8 cellular contexts compared by ENCODE assay signal in the genomic region with DNA sequence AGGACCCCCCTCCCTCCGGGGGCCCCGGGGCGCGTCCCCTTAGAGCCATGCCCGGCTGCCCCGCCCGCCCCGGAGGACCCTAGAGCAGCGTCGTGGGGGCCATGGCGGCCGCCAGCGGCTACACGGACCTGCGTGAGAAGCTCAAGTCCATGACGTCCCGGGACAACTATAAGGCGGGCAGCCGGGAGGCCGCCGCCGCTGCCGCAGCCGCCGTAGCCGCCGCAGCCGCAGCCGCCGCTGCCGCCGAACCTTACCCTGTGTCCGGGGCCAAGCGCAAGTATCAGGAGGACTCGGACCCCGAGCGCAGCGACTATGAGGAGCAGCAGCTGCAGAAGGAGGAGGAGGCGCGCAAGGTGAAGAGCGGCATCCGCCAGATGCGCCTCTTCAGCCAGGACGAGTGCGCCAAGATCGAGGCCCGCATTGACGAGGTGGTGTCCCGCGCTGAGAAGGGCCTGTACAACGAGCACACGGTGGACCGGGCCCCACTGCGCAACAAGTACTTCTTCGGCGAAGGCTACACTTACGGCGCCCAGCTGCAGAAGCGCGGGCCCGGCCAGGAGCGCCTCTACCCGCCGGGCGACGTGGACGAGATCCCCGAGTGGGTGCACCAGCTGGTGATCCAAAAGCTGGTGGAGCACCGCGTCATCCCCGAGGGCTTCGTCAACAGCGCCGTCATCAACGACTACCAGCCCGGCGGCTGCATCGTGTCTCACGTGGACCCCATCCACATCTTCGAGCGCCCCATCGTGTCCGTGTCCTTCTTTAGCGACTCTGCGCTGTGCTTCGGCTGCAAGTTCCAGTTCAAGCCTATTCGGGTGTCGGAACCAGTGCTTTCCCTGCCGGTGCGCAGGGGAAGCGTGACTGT. TPM values are rescaled to one million over a fixed set of nuclear protein-coding genes. Genes with fewer than 3 reads are reported as not detected.
DNase-seq lines count a peak whose midpoint lies in the region; ATAC-seq and TF ChIP-seq lines count a peak whose summit lies in the region.

No MANE protein-coding gene starts in this region.

- H3K4me1 ChIP-seq in Peyer's patch (peaks cover 0 to 57% (median 20%) of the 10 kb centered on the region in 4 donors), parathyroid adenoma (peaks cover 39% of the 10 kb centered on the region), tibial nerve (peaks cover 0 to 63% (median 46%) of the 10 kb centered on the region in 4 donors)

- peak overlapping the region; percentile 99 for H3K4me2 ChIP-seq in parathyroid adenoma (ENCODE audit: low read length)

- peak overlapping the region; percentile 40 for H3K9ac ChIP-seq in parathyroid adenoma

- CTCF ChIA-PET in HEK293T (lab: Yijun Ruan, JAX), result interaction anchor here (0.5 to 2.3 kb wide), 4 partner anchors 9 to 43 kb away, joined by 3 to 11 read pairs (median 4); no protein-coding TSS in a partner anchor
- CTCF ChIA-PET in activated naive CD4-positive, alpha-beta T cell treated with anti-CD3 and anti-CD28 coated beads, Interleukin-2, amount 10 ng/mL, durations not matched to agents 7 days and 5 days (lab: Charles Lee), result interaction anchor here (1.0 to 1.8 kb wide), 4 partner anchors 18 to 42 kb away, joined by 3 read pairs; no protein-coding TSS in a partner anchor

- no peak for TF ChIP-seq EP300 in tibial nerve (IDR thresholded peaks at IDR 0.05)

- H3K27ac ChIP-seq in Peyer's patch (peak overlapping the region; percentile 95 to 99 (median 98)), parathyroid adenoma (peak overlapping the region; percentile 98), tibial nerve (peak overlapping the region; percentile 87 to 100 (median 98))

- H3K4me3 ChIP-seq in Peyer's patch (peak overlapping the region; percentile 89 to 96 (median 90)), parathyroid adenoma (ENCODE audit: low read depth, low read length) (peak overlapping the region; percentile 90), tibial nerve (peak overlapping the region; percentile 82 to 98 (median 90))

- H3K9me3 Mint-ChIP-seq in activated naive CD4-positive, alpha-beta T cell treated with anti-CD3 and anti-CD28 coated beads, Interleukin-2, amount 10 ng/mL, durations not matched to agents 7 days and 5 days, result no peaks in the 10 kb centered on the region

- no peaks in the 10 kb centered on the region for H3K27me3 Mint-ChIP-seq in activated naive CD4-positive, alpha-beta T cell treated with anti-CD3 and anti-CD28 coated beads, Interleukin-2, amount 10 ng/mL, durations not matched to agents 7 days and 5 days

- 1% methylated on average over 18 to 58 of the region's 91 CpGs for WGBS in tibial nerve, 2 donors

- H3K9me3 ChIP-seq in Peyer's patch (no peaks in the 10 kb centered on the region), parathyroid adenoma (ENCODE audit: control insufficient read depth, low read length) (no peaks in the 10 kb centered on the region), tibial nerve (no peaks in the 10 kb centered on the region)

- peak overlapping the region; percentile 97 for H2AFZ ChIP-seq in parathyroid adenoma

- H3K27me3 ChIP-seq in Peyer's patch (no peaks in the 10 kb centered on the region), parathyroid adenoma (ENCODE audit: control insufficient read depth, insufficient read depth, low read length) (no peaks in the 10 kb centered on the region), tibial nerve (no peaks in the 10 kb centered on the region)

- H3K79me2 ChIP-seq in parathyroid adenoma, result peaks cover 51% of the 10 kb centered on the region

- ATAC-seq in HG03565 (IDR thresholded peaks at IDR 0.05; ENCODE audit: unreplicated experiment), result no peak

- H3K36me3 ChIP-seq in Peyer's patch, result peaks cover 0 to 6% (median 0%) of the 10 kb centered on the region in 3 donors
- no peaks in the 10 kb centered on the region for H3K36me3 ChIP-seq in parathyroid adenoma (ENCODE audit: control insufficient read depth, insufficient read depth, low read length)
- H3K36me3 ChIP-seq in tibial nerve, result no peaks in the 10 kb centered on the region

- H3K4me3 Mint-ChIP-seq in activated naive CD4-positive, alpha-beta T cell treated with anti-CD3 and anti-CD28 coated beads, Interleukin-2, amount 10 ng/mL, durations not matched to agents 7 days and 5 days, result peak overlapping the region; percentile 93

- peak overlapping the region; percentile 99 for H3K27ac Mint-ChIP-seq in activated naive CD4-positive, alpha-beta T cell treated with anti-CD3 and anti-CD28 coated beads, Interleukin-2, amount 10 ng/mL, durations not matched to agents 7 days and 5 days

- TF ChIP-seq CTCF in Peyer's patch (IDR thresholded peaks at IDR 0.05) (no peak), parathyroid adenoma (IDR thresholded peaks at IDR 0.05) (no peak), tibial nerve (IDR thresholded peaks at IDR 0.05) (no peak)

- peaks cover 59% of the 10 kb centered on the region for H3K4me1 Mint-ChIP-seq in activated naive CD4-positive, alpha-beta T cell treated with anti-CD3 and anti-CD28 coated beads, Interleukin-2, amount 10 ng/mL, durations not matched to agents 7 days and 5 days

- TF ChIP-seq POLR2A in Peyer's patch (IDR thresholded peaks at IDR 0.05) (no peak), tibial nerve (IDR thresholded peaks at IDR 0.05) (no peak)

- H3K36me3 Mint-ChIP-seq in activated naive CD4-positive, alpha-beta T cell treated with anti-CD3 and anti-CD28 coated beads, Interleukin-2, amount 10 ng/mL, durations not matched to agents 7 days and 5 days, result peaks cover 43% of the 10 kb centered on the region

- POLR2A ChIA-PET in HEK293T (lab: Yijun Ruan, JAX), result interaction anchor here (0.6 to 5.1 kb wide), 23 partner anchors 9 to 883 kb away, joined by 3 to 57 read pairs (median 6); partner anchors contain the start of gene SHMT1

- peak; percentile 39 for DNase-seq in COLO668 (lab: John Stamatoyannopoulos, UW; ENCODE audit: unreplicated experiment)
- peak; percentile 24 for DNase-seq in HEK293T (ENCODE audit: extremely low spot score)
- DNase-seq in Peyer's patch, result peak; percentile 60 to 82 (median 71)
- peak; percentile 82 for DNase-seq in activated naive CD4-positive, alpha-beta T cell treated with anti-CD3 and anti-CD28 coated beads, Interleukin-2, amount 10 ng/mL, durations not matched to agents 7 days and 5 days
- DNase-seq in glomerular visceral epithelial cell (ENCODE audit: extremely low spot score), result peak; percentile 40
- peak; percentile 19 to 22 for DNase-seq in tibial nerve (ENCODE audit: low spot score in 2 of 2)

TF ChIP-seq in HEK293T, 16 proteins besides CTCF, POLR2A, EP300 and RAD21:
- peak; percentile 46; the same call in 1 of the 2 replicates for TF ChIP-seq L3MBTL2 (conservative IDR thresholded peaks at IDR 0.05)
- TF ChIP-seq PKNOX1 (IDR thresholded peaks at IDR 0.05), result no peak

RNA-seq across cellular contexts. Expression of gene ALKBH5, which starts 0.7 kb away (rescaled TPM):
- 10 to 100 TPM; 65.6 to 78.5 (median 72.9) TPM for total RNA-seq in Peyer's patch
- 100 to 1,000 TPM in 1 of 4 donors, 10 to 100 TPM in 3; 73.9 to 110 (median 93.6) TPM for total RNA-seq in tibial nerve

RNA-seq across cellular contexts. Expression of gene LLGL1, which starts 41.1 kb away (rescaled TPM):
- total RNA-seq in Peyer's patch, result 10 to 100 TPM in 3 of 4 donors, 1 to 10 TPM in 1; 7.5 to 19.0 (median 15.4) TPM
- total RNA-seq in tibial nerve, result 10 to 100 TPM; 20.9 to 30.2 (median 27.9) TPM

Comparison
In these comparisons a context has a peak if more than half of its experiments do, and no peak if none do; other contexts are left out.
1. DNase-seq: peak in every context shown above with its lines; median percentile 82 in activated naive CD4-positive, alpha-beta T cell treated with anti-CD3 and anti-CD28 coated beads, Interleukin-2, amount 10 ng/mL, durations not matched to agents 7 days and 5 days; 71 in Peyer's patch; 40 in glomerular visceral epithelial cell; 39 in COLO668; 24 in HEK293T; 20 in tibial nerve.